8 cellular contexts compared by ENCODE assay signal in the genomic region with DNA sequence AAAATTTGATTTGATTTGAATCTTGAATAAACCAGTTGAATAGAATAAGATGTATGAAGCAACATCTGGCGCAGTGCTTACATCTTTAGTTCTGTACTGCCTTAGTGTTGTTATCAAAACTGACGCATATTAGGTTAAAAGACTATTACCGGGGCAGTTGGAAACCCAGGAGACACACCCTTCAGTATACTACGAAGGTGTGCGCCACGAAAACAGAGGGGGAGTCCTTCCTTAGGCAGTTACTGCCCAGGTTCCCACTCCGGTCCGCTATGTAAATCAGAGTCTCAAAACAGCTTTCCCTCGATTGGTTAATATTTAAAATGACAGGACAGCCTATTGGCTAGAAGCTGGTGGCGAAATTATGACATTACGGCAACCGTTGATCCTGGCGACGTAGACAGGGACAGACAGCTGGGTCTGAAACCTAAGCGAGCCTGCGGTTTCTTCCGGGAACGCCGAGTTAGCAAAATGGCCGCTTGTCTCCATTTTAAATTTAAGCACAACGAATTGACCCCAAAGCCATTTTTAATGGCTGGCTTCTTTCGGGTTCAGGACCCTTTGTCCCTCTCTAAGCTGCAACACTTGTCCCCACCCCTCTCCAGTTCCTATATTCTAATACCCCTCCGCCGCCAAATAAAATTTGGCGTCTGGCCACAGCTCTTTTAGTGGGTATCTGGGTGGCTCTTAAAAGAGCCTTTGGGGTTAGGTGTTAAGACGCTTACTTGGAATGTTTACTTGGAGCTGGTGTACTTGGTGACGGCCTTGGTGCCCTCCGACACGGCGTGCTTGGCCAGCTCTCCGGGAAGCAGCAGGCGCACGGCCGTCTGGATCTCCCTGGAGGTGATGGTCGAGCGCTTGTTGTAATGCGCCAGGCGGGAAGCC. TPM values are rescaled to one million over a fixed set of nuclear protein-coding genes. Genes with fewer than 3 reads are reported as not detected.
DNase-seq lines count a peak whose midpoint lies in the region; ATAC-seq and TF ChIP-seq lines count a peak whose summit lies in the region.

No MANE protein-coding gene starts in this region.

- TF ChIP-seq CTCF in right atrium auricular region (IDR thresholded peaks at IDR 0.05) (no peak), prostate gland (IDR thresholded peaks at IDR 0.05) (peak in 1 of 4 experiments; percentile 11)

- H3K27ac ChIP-seq in right atrium auricular region = peak overlapping the region; percentile 92 to 98
- peak overlapping the region; percentile 91 to 95 for H3K27ac ChIP-seq in prostate gland
- H3K27ac ChIP-seq in urinary bladder (ENCODE audit: low read depth) = peak overlapping the region; percentile 94

- peak; percentile 36 for TF ChIP-seq POLR2A in prostate gland (IDR thresholded peaks at IDR 0.05)

- H3K4me1 ChIP-seq in right atrium auricular region (peaks cover 0 to 19% of the 10 kb centered on the region in 2 donors), prostate gland (replicated peaks) (peaks cover 2% of the 10 kb centered on the region), urinary bladder (ENCODE audit: insufficient read depth) (no peaks in the 10 kb centered on the region)

- intact Hi-C loops in prostate gland (cut with DNase I) = loop anchor here (1.0 to 2.0 kb wide), 2 partner anchors 33 to 162 kb away; a partner anchor contains a TSS

- peak; percentile 92 to 94 for DNase-seq in NCI-H187 (lab: John Stamatoyannopoulos, UW)
- DNase-seq in T-helper 2 cell = peak; percentile 49 to 100 (median 87)
- peak; percentile 35 to 97 (median 88) for DNase-seq in anterior cingulate cortex (lab: John Stamatoyannopoulos, UW)
- DNase-seq in right atrium auricular region (ENCODE audit: low spot score) = peak; percentile 98
- peak; percentile 98 for DNase-seq in prostate gland (ENCODE audit: low spot score)

- peaks cover 1% of the 10 kb centered on the region for H3K36me3 ChIP-seq in right atrium auricular region
- no peaks in the 10 kb centered on the region for H3K36me3 ChIP-seq in prostate gland
- no peaks in the 10 kb centered on the region for H3K36me3 ChIP-seq in urinary bladder (ENCODE audit: insufficient read depth)

- no peaks in the 10 kb centered on the region for H3K27me3 ChIP-seq in right atrium auricular region
- no peaks in the 10 kb centered on the region for H3K27me3 ChIP-seq in prostate gland (replicated peaks; ENCODE audit: insufficient read depth)

- ATAC-seq in GM18498 (IDR thresholded peaks at IDR 0.05; ENCODE audit: unreplicated experiment) (peak; percentile 63), HG02938 (IDR thresholded peaks at IDR 0.05; ENCODE audit: unreplicated experiment) (peak; percentile 47)

- H3K4me3 ChIP-seq in right atrium auricular region = peak overlapping the region; percentile 88 to 91
- peak overlapping the region; percentile 81 to 85 for H3K4me3 ChIP-seq in prostate gland
- H3K4me3 ChIP-seq in urinary bladder (ENCODE audit: low read depth, low read length) = peak overlapping the region; percentile 95

- WGBS in prostate gland = 1% methylated on average over 37 of the region's 38 CpGs
- 1% methylated on average over 38 of the region's 38 CpGs for WGBS in urinary bladder

- no peaks in the 10 kb centered on the region for H3K9me3 ChIP-seq in right atrium auricular region
- H3K9me3 ChIP-seq in prostate gland = no peaks in the 10 kb centered on the region

RNA-seq across cellular contexts. Expression of a gene that starts 35.8 kb away (rescaled TPM):
- total RNA-seq in right atrium auricular region = 1 to 10 TPM; 3.1 to 6.4 TPM
- total RNA-seq in prostate gland = 10 to 100 TPM in 1 of 2 donors, 1 to 10 TPM in 1; 8.9 to 16.6 TPM
- total RNA-seq in urinary bladder = 7.3 TPM
- 9.4 TPM for polyA plus RNA-seq in urinary bladder

Comparison
In these comparisons a context has a peak if more than half of its experiments do, and no peak if none do; other contexts are left out.
1. Peak in every context shown above with its lines: DNase-seq, ATAC-seq, H3K4me3 ChIP-seq and H3K27ac ChIP-seq.